32 cellular contexts compared by ENCODE assay signal in the genomic region with DNA sequence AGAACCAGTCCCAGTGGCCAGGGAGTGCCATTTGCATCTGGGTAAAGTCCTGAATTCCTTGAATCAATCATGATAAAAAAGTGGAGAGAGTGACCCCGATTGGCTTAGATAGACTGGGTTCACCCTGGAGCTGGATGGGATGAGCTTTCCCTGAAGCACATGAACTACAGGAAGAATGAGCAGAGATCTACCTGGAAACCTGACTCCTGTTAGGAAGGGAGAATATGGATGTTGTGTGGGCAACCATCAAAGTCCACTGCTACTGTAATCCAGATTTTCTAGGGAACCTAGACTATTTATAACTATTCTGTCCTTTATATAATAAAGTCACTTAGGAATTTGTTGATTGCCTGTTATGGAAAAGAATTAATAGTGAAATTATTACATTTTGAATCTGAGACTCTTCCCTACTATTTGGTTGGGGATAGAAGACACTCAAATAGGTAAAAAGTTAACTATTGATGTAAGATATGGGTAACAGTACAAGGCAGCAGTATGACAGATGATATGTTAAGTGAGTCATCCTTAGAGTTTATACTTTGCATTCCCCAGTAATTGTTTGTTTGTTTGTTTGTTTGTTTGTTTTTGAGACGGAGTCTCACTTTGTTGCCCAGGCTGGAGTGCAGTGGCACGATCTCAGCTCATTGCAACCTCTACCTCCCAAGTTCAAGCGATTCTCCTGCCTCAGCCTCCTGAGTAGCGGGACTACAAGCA.
"Had no signal": no experiment of that assay in that cellular context is flagged by ENCODE, and none has a peak within 500 bp of the region (broad histone marks: within the 10 kb centered on the region; RNA-seq: fewer than 3 reads in every experiment).

No MANE protein-coding gene starts in this region.

- DNase-seq: activated B cell treated with CpG ODN at 0.5 μM for 24 hours; activated CD4-positive, alpha-beta memory T cell treated with anti-CD3 and anti-CD28 coated beads for 36 hours; activated CD4-positive, alpha-beta T cell treated with anti-CD3 and anti-CD28 coated beads for 4 hours; activated CD4-positive, alpha-beta T cell treated with anti-CD3 and anti-CD28 coated beads, Interleukin-2, amount 50 U/mL, for 1 hour; activated CD4-positive, CD25-positive, alpha-beta regulatory T cell treated with anti-CD3 and anti-CD28 coated beads, Interleukin-2, amount 50 U/mL, for 72 hours; activated CD8-positive, alpha-beta memory T cell treated with anti-CD3 and anti-CD28 coated beads, Interleukin-2, amount 50 U/mL, for 4 hours; activated gamma-delta T cell treated with Interleukin-2 at 50 U/mL for 16 hours; activated naive CD4-positive, alpha-beta T cell treated with anti-CD3 and anti-CD28 coated beads for 36 hours; activated naive CD8-positive, alpha-beta T cell treated with anti-CD3 and anti-CD28 coated beads, Interleukin-2, amount 50 U/mL, for 24 hours; activated T-cell treated with anti-CD3 and anti-CD28 coated beads for 4 hours; activated T-cell treated with anti-CD3 and anti-CD28 coated beads, Interleukin-2, amount 50 U/mL, for 4 hours; anterior cingulate cortex; MM.1S; MV-4-11; NCI-H1092; NCI-H1436 treated with DMSO at 0.1 percent for 48 hours; NCI-H1694 treated with DMSO at 0.1 percent for 48 hours; NCI-H2029; NCI-H345; NCI-H524 treated with DMSO at 0.1 percent for 48 hours; PC-3; SIG-M5; SW 1271; T-helper 1 cell; T-helper 2 cell; T-helper 9 cell had no signal

- H3K4me2 ChIP-seq: KMS-11 had no signal

- H3K27ac ChIP-seq: cardiac muscle cell, KMS-11, RWPE1, VCaP had no signal

- H3K27me3 ChIP-seq: cardiac muscle cell had no signal

- H3K4me3 ChIP-seq: cardiac muscle cell had no signal

- H3K9ac ChIP-seq: KMS-11 had no signal

- FAIRE-seq: RCC 7860 had no signal

- H3K36me3 ChIP-seq: cardiac muscle cell had no signal

- ATAC-seq: activated naive CD8-positive, alpha-beta T cell treated with anti-CD3 and anti-CD28 coated beads, Interleukin-2, amount 50 U/mL, for 24 hours; activated T-cell treated with anti-CD3 and anti-CD28 coated beads, Interleukin-2, amount 50 U/mL, for 4 hours; PC-3; Right ventricle myocardium inferior had no signal
